ENCODE assay signal across 9 cellular contexts in genomic region chr9:133164209-133164590, GRCh38. TPM values are rescaled to one million over a fixed set of nuclear protein-coding genes. Genes with fewer than 3 reads are reported as not detected.
DNase-seq lines count a peak whose midpoint lies in the region; ATAC-seq and TF ChIP-seq lines count a peak whose summit lies in the region.
"Had no signal": no experiment of that assay in that cellular context is flagged by ENCODE, and none has a peak within 500 bp of the region (broad histone marks: within the 10 kb centered on the region; RNA-seq: fewer than 3 reads in every experiment).

No MANE protein-coding gene starts in this region.

- no peaks in the 10 kb centered on the region for H3K79me2 ChIP-seq in DOHH2 (ENCODE audit: control insufficient read depth, low read length)

- DNase-seq in SK-N-MC (ENCODE audit: low read depth, low spot score) (no peak), fibroblast of mammary gland (ENCODE audit: low read depth) (no peak), sigmoid colon (no peak), NOMO-1 (lab: John Stamatoyannopoulos, UW; ENCODE audit: unreplicated experiment in 2 of 2) (no peak), AG08395 (ENCODE audit: low spot score) (no peak)

- no peak for TF ChIP-seq EP300 in sigmoid colon (IDR thresholded peaks at IDR 0.05)

- H3K9me2 ChIP-seq in DOHH2 (replicated peaks; ENCODE audit: control insufficient read depth, low read length), result no peaks in the 10 kb centered on the region

- H3K9ac ChIP-seq in SK-N-MC (ENCODE audit: insufficient read length), result no peak overlapping the region

- intact Hi-C loops in sigmoid colon (cut with DNase I), result no loop called here

- H3K36me3 ChIP-seq in DOHH2 (ENCODE audit: control insufficient read depth, low read length) (0 out of 2 replicates have a peak, but pooled peaks cover 3% of the 10 kb centered on the region), SK-N-MC (ENCODE audit: insufficient read depth, low read length) (no peaks in the 10 kb centered on the region), sigmoid colon (peaks cover 0 to 6% (median 0%) of the 10 kb centered on the region in 4 donors)

- TF ChIP-seq CTCF in DOHH2 (IDR thresholded peaks at IDR 0.05; ENCODE audit: low read depth, low read length, poor library complexity, severe bottlenecking), result no peak
- no peak for TF ChIP-seq CTCF in fibroblast of mammary gland (conservative IDR thresholded peaks at IDR 0.05; ENCODE audit: control insufficient read depth, insufficient read depth, low read depth, low read length)
- no peak for TF ChIP-seq CTCF in sigmoid colon (IDR thresholded peaks at IDR 0.05)

- peak overlapping the region; percentile 61 for H3K4me2 ChIP-seq in DOHH2 (ENCODE audit: low read length)

- no peak for ATAC-seq in HG02610 (IDR thresholded peaks at IDR 0.05; ENCODE audit: unreplicated experiment)
- ATAC-seq in GM21825 (IDR thresholded peaks at IDR 0.05; ENCODE audit: unreplicated experiment), result no peak

- 0 out of 2 replicates have a peak, but pooled peaks cover 2% of the 10 kb centered on the region for H3K27me3 ChIP-seq in DOHH2 (ENCODE audit: control insufficient read depth, low read length)
- H3K27me3 ChIP-seq in sigmoid colon, result no peaks in the 10 kb centered on the region

- H3K4me3 ChIP-seq in DOHH2 (ENCODE audit: low read length) (peak overlapping the region; percentile 62), SK-N-MC (peak overlapping the region; percentile 76), fibroblast of mammary gland (ENCODE audit: control insufficient read depth, low read depth, low read length) (peak overlapping the region; percentile 47), sigmoid colon (peak overlapping the region; percentile 53 to 72 (median 66))

- H3K9me3 ChIP-seq in DOHH2 (ENCODE audit: control insufficient read depth, insufficient read depth, low read length) (no peaks in the 10 kb centered on the region), SK-N-MC (ENCODE audit: low read depth, low read length) (no peaks in the 10 kb centered on the region), sigmoid colon (no peaks in the 10 kb centered on the region)

- no peaks in the 10 kb centered on the region for H3F3A ChIP-seq in DOHH2 (ENCODE audit: control insufficient read depth, insufficient read depth)

- 67 to 69% methylated on average over 13 of the region's 13 CpGs for WGBS in sigmoid colon, 2 donors

- peaks cover 16% of the 10 kb centered on the region for H3K4me1 ChIP-seq in DOHH2 (ENCODE audit: control insufficient read depth, low read length)
- H3K4me1 ChIP-seq in sigmoid colon, result peaks cover 0 to 34% (median 24%) of the 10 kb centered on the region in 4 donors

- H4K20me1 ChIP-seq in DOHH2 (ENCODE audit: control insufficient read depth, insufficient read depth, low read depth, low read length), result no peaks in the 10 kb centered on the region

- no peak overlapping the region for H3K27ac ChIP-seq in DOHH2 (ENCODE audit: low read depth, low read length)
- H3K27ac ChIP-seq in SK-N-MC, result no peak overlapping the region
- H3K27ac ChIP-seq in sigmoid colon, result peak overlapping the region; percentile 59 to 80 (median 66)
- H3K27ac ChIP-seq: epithelial cell of prostate had no signal

- TF ChIP-seq POLR2A in sigmoid colon (IDR thresholded peaks at IDR 0.05), result no peak

RNA-seq across cellular contexts. Expression of gene GBGT1, which starts 0.5 kb away (rescaled TPM):
- total RNA-seq in sigmoid colon, result 10 to 100 TPM in 3 of 4 donors, 1 to 10 TPM in 1; 8.9 to 31.1 (median 19.2) TPM
- polyA plus RNA-seq in sigmoid colon, result 1 to 10 TPM; 4.2 to 9.9 (median 5.4) TPM

RNA-seq across cellular contexts. Expression of gene RALGDS, which starts 43.2 kb away (rescaled TPM):
- total RNA-seq in sigmoid colon, result 10 to 100 TPM; 35.2 to 52.7 (median 39.6) TPM
- polyA plus RNA-seq in sigmoid colon, result 10 to 100 TPM; 27.6 to 49.7 (median 32.1) TPM

RNA-seq across cellular contexts. Expression of gene OBP2B, which starts 44.9 kb away (rescaled TPM):
- not detected for total RNA-seq in sigmoid colon
- not detected for polyA plus RNA-seq in sigmoid colon

Comparison
In these comparisons a context has a peak if more than half of its experiments do, and no peak if none do; other contexts are left out.
1. H3K27ac ChIP-seq: peak in sigmoid colon (4 of 4); none in DOHH2 (single experiment) and SK-N-MC (single experiment).
2. Peak in every context shown above with its lines, with median percentiles within 50 percentile points of each other: H3K4me3 ChIP-seq.